ENCODE assay signal across 20 cellular contexts in the genomic region with DNA sequence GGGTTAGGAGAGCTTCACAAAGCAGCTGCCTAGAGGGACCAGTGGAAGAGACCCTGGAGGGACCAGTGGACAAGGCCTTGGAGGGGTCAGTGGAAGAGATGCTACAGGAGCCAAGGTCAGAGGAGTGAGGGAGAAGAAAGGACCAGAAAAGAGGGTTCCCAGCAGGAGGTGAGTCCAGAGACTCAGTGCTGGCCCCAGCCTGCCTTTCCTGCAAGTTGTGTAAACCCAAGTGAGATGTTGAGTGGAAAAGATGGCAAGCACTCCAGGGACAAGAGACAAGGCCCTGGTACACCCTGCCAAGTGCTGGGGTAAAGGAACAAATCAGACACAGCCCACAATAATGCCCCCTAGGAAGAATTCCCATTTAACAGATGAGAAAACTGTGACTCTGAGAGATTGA.
A peak's percentile ranks its signal among the peaks of the same experiment; 100 is the strongest.
DNase-seq lines count a peak whose midpoint lies in the region; ATAC-seq and TF ChIP-seq lines count a peak whose summit lies in the region.
"Had no signal": no experiment of that assay in that cellular context is flagged by ENCODE, and none has a peak within 500 bp of the region (broad histone marks: within the 10 kb centered on the region; RNA-seq: fewer than 3 reads in every experiment).

No MANE protein-coding gene starts in this region.

- H3K9me3 Mint-ChIP-seq in nephron progenitor cell, result no peaks in the 10 kb centered on the region

- POLR2A ChIA-PET in RWPE1 (lab: Yijun Ruan, JAX; ENCODE audit: low non-redundant PET), result no interaction called here

- H3K27ac ChIP-seq in RWPE1, result peak overlapping the region; percentile 46
- H3K27ac ChIP-seq in coronary artery, result peak overlapping the region; percentile 78 to 85
- peak overlapping the region; percentile 76 to 84 for H3K27ac ChIP-seq in aorta (ENCODE audit: low read depth in 1 of 2, low read length in 2 of 2)
- H3K27ac ChIP-seq: BLaER1, PC-9 had no signal

- peaks cover 0 to 2% of the 10 kb centered on the region in 2 donors for H3K4me1 ChIP-seq in aorta (ENCODE audit: control insufficient read depth in 1 of 2, insufficient read depth in 2 of 2, low read length in 2 of 2)

- TF ChIP-seq CTCF in RWPE1 (conservative IDR thresholded peaks at IDR 0.05; ENCODE audit: low read depth), result no peak
- TF ChIP-seq CTCF in coronary artery (IDR thresholded peaks at IDR 0.05), result no peak
- TF ChIP-seq CTCF in nephron progenitor cell (IDR thresholded peaks at IDR 0.05), result no peak

- H3K4me3 ChIP-seq in coronary artery (no peak overlapping the region), aorta (ENCODE audit: low read length in 2 of 2) (no peak overlapping the region)
- H3K4me3 ChIP-seq: BLaER1, PC-9 had no signal

- no peaks in the 10 kb centered on the region for H3K36me3 Mint-ChIP-seq in nephron progenitor cell (ENCODE audit: low read depth)
- H3K36me3 Mint-ChIP-seq in T-helper 17 cell (ENCODE audit: low read depth), result no peaks in the 10 kb centered on the region
- H3K36me3 Mint-ChIP-seq: CD4-positive, CD25-positive, alpha-beta regulatory T cell had no signal

- no peak for DNase-seq in RWPE1 (ENCODE audit: low spot score)
- DNase-seq in coronary artery (ENCODE audit: low spot score), result no peak
- DNase-seq in nephron progenitor cell, result no peak
- DNase-seq in aorta, result no peak
- DNase-seq in T-helper 17 cell, result no peak
- no peak for DNase-seq in activated CD4-positive, alpha-beta T cell treated with anti-CD3 and anti-CD28 coated beads for 4 hours
- DNase-seq: CD4-positive, CD25-positive, alpha-beta regulatory T cell; Karpas-422; NCI-H1092; NCI-H1417 treated with DMSO at 0.1 percent for 48 hours; NCI-H2081; NCI-H345; NCI-H774; NK-92 treated with Interleukin-12 subunit alpha and Interleukin-12 subunit beta, amount 100 ng/mL, for 24 hours; RPMI8226; SHP77 had no signal

- peak overlapping the region; percentile 4 for H3K27ac Mint-ChIP-seq in nephron progenitor cell
- no peak overlapping the region for H3K27ac Mint-ChIP-seq in T-helper 17 cell
- H3K27ac Mint-ChIP-seq: CD4-positive, CD25-positive, alpha-beta regulatory T cell had no signal

- ATAC-seq in aorta (ENCODE audit: low FRiP score) (no peak), T-helper 17 cell (no peak), HG02642 (IDR thresholded peaks at IDR 0.05; ENCODE audit: poor library complexity, unreplicated experiment) (no peak)
- ATAC-seq: HepG2 had no signal

- H3K9me3 ChIP-seq in aorta (ENCODE audit: control insufficient read depth, low read length) (no peaks in the 10 kb centered on the region), T-helper 17 cell (ENCODE audit: control insufficient read depth, low read length, poor library complexity, severe bottlenecking) (no peaks in the 10 kb centered on the region)
- H3K9me3 ChIP-seq: BLaER1 had no signal

- H3K4me1 Mint-ChIP-seq in nephron progenitor cell, result peaks cover 34% of the 10 kb centered on the region
- no peaks in the 10 kb centered on the region for H3K4me1 Mint-ChIP-seq in T-helper 17 cell
- H3K4me1 Mint-ChIP-seq: CD4-positive, CD25-positive, alpha-beta regulatory T cell had no signal

- intact Hi-C loops in aorta (cut with DNase I), result no loop called here

- peaks cover 18% of the 10 kb centered on the region for H3K27me3 Mint-ChIP-seq in nephron progenitor cell (ENCODE audit: low read depth, poor library complexity)
- H3K27me3 Mint-ChIP-seq in T-helper 17 cell, result peaks cover 10% of the 10 kb centered on the region

- CTCF ChIA-PET in RWPE1 (lab: Yijun Ruan, JAX), result interaction anchor here (0.6 to 0.7 kb wide), 2 partner anchors 26 to 140 kb away, joined by 3 read pairs; no protein-coding TSS in a partner anchor

- no peaks in the 10 kb centered on the region for H3K27me3 ChIP-seq in aorta (ENCODE audit: control insufficient read depth in 1 of 2, insufficient read depth in 2 of 2, low read length in 1 of 2)
- H3K27me3 ChIP-seq: BLaER1 had no signal

- no peaks in the 10 kb centered on the region for H3K36me3 ChIP-seq in aorta (ENCODE audit: control insufficient read depth in 1 of 2, insufficient read depth in 2 of 2, low read length in 1 of 2)
- H3K36me3 ChIP-seq: BLaER1 had no signal

- H3K4me3 Mint-ChIP-seq in nephron progenitor cell, result no peak overlapping the region
- H3K4me3 Mint-ChIP-seq in T-helper 17 cell, result no peak overlapping the region
- H3K4me3 Mint-ChIP-seq: CD4-positive, CD25-positive, alpha-beta regulatory T cell had no signal
